ENCODE assay signal across 13 cellular contexts in genomic region chr7:24368161-24368560, GRCh38.
DNase-seq lines count a peak whose midpoint lies in the region; ATAC-seq and TF ChIP-seq lines count a peak whose summit lies in the region.
"Had no signal": no experiment of that assay in that cellular context is flagged by ENCODE, and none has a peak within 500 bp of the region (broad histone marks: within the 10 kb centered on the region; RNA-seq: fewer than 3 reads in every experiment).

No MANE protein-coding gene starts in this region.

- H3K9me3 ChIP-seq in adrenal gland (replicated peaks in 1 of 3) (no peaks in the 10 kb centered on the region), psoas muscle (no peaks in the 10 kb centered on the region)
- H3K9me3 ChIP-seq: A549, BE2C had no signal

- 40 to 60% (median 45%) methylated on average over 2 of the region's 2 CpGs for WGBS in adrenal gland, 4 donors
- 27 to 53% (median 38%) methylated on average over 2 of the region's 2 CpGs for WGBS in psoas muscle, 3 donors
- WGBS in lower leg skin, 2 donors = 61 to 80% methylated on average over 2 of the region's 2 CpGs

- H3K27ac Mint-ChIP-seq in activated T-cell treated with anti-CD3 and anti-CD28 coated beads, Interleukin-2, amount 50 U/mL, for 24 hours = no peak overlapping the region

- H3K36me3 ChIP-seq in adrenal gland (replicated peaks in 1 of 2) (no peaks in the 10 kb centered on the region), psoas muscle (ENCODE audit: insufficient read depth in 1 of 2, low read depth in 1 of 2) (no peaks in the 10 kb centered on the region)
- H3K36me3 ChIP-seq: BE2C had no signal

- H3K4me3 ChIP-seq in adrenal gland (no peak overlapping the region), fibroblast of mammary gland (ENCODE audit: control insufficient read depth, low read depth, low read length) (no peak overlapping the region), psoas muscle (no peak overlapping the region), lower leg skin (ENCODE audit: low read depth, poor library complexity, severe bottlenecking) (no peak overlapping the region)
- H3K4me3 ChIP-seq: A549, GM12878, GM23248 had no signal

- H3K36me3 Mint-ChIP-seq in activated T-cell treated with anti-CD3 and anti-CD28 coated beads, Interleukin-2, amount 50 U/mL, for 24 hours (ENCODE audit: low read depth) = no peaks in the 10 kb centered on the region

- peaks cover 3% of the 10 kb centered on the region for H3K27me3 Mint-ChIP-seq in activated T-cell treated with anti-CD3 and anti-CD28 coated beads, Interleukin-2, amount 50 U/mL, for 24 hours

- DNase-seq in ELR (ENCODE audit: low read depth) (peak; percentile 15), adrenal gland (peak in 6 of 7 donors; percentile 25 to 62 (median 36)), fibroblast of mammary gland (ENCODE audit: low read depth) (peak; percentile 1), psoas muscle (no peak), lower leg skin (ENCODE audit: low spot score in 2 of 2) (no peak)
- DNase-seq in activated T-cell treated with anti-CD3 and anti-CD28 coated beads, Interleukin-2, amount 50 U/mL, for 24 hours = no peak
- DNase-seq: BE2C, DMS 273 treated with DMSO at 0.1 percent for 48 hours, GM23248 had no signal

- no peak for ATAC-seq in psoas muscle
- ATAC-seq: A549, GM12878, HCT116 had no signal

- no peak overlapping the region for H3K4me3 Mint-ChIP-seq in activated T-cell treated with anti-CD3 and anti-CD28 coated beads, Interleukin-2, amount 50 U/mL, for 24 hours

- intact Hi-C loops in adrenal gland (cut with DNase I) = no loop called here
- intact Hi-C loops in psoas muscle (cut with DNase I) = no loop called here
- intact Hi-C loops in lower leg skin (cut with DNase I; ENCODE audit: low total_unique reads) = loop anchor here (5.0 kb wide), 1 partner anchor 431 kb away; no protein-coding TSS in a partner anchor

- TF ChIP-seq POLR2A in adrenal gland (IDR thresholded peaks at IDR 0.05) = no peak
- no peak for TF ChIP-seq POLR2A in lower leg skin (IDR thresholded peaks at IDR 0.05)

- H3K27me3 ChIP-seq in adrenal gland (peaks cover 3% of the 10 kb centered on the region), psoas muscle (ENCODE audit: insufficient read depth in 3 of 3, low read length in 2 of 3) (no peaks in the 10 kb centered on the region)

- H3K27ac ChIP-seq in adrenal gland (no peak overlapping the region), psoas muscle (no peak overlapping the region)
- H3K27ac ChIP-seq: A549, GM23248, HL-60 had no signal

- TF ChIP-seq CTCF in adrenal gland (IDR thresholded peaks at IDR 0.05) (no peak), fibroblast of mammary gland (conservative IDR thresholded peaks at IDR 0.05; ENCODE audit: control insufficient read depth, insufficient read depth, low read depth, low read length) (no peak), psoas muscle (IDR thresholded peaks at IDR 0.05) (no peak), lower leg skin (IDR thresholded peaks at IDR 0.05) (no peak)

- H3K9me3 Mint-ChIP-seq in activated T-cell treated with anti-CD3 and anti-CD28 coated beads, Interleukin-2, amount 50 U/mL, for 24 hours = no peaks in the 10 kb centered on the region

- H3K4me1 Mint-ChIP-seq in activated T-cell treated with anti-CD3 and anti-CD28 coated beads, Interleukin-2, amount 50 U/mL, for 24 hours (ENCODE audit: low read depth) = no peaks in the 10 kb centered on the region

- H3K4me1 ChIP-seq in adrenal gland (replicated peaks in 1 of 2) (no peaks in the 10 kb centered on the region), psoas muscle (no peaks in the 10 kb centered on the region)
- H3K4me1 ChIP-seq: A549, BE2C had no signal

Comparison
In these comparisons a context has a peak if more than half of its experiments do, and no peak if none do; other contexts are left out.
1. DNase-seq: peak in ELR (single experiment), adrenal gland (6 of 7) and fibroblast of mammary gland (single experiment); none in activated T-cell treated with anti-CD3 and anti-CD28 coated beads, Interleukin-2, amount 50 U/mL, for 24 hours (single experiment), psoas muscle (0 of 2) and lower leg skin (0 of 2).